In genomic region chr9:35750256-35750531, GRCh38 we compare ENCODE assay signal across 8 cellular contexts. TPM values are rescaled to one million over a fixed set of nuclear protein-coding genes. Genes with fewer than 3 reads are reported as not detected.
DNase-seq lines count a peak whose midpoint lies in the region; ATAC-seq and TF ChIP-seq lines count a peak whose summit lies in the region.

No MANE protein-coding gene starts in this region.

- ATAC-seq in left cardiac atrium (no peak), Right ventricle myocardium inferior (no peak)

- H3K9ac ChIP-seq in mammary epithelial cell (ENCODE audit: insufficient read depth, low read length) = peak overlapping the region; percentile 66
- H3K9ac ChIP-seq in mucosa of rectum (ENCODE audit: low read depth in 1 of 2, low read length in 2 of 2) = peak overlapping the region; percentile 89 to 97

- peak overlapping the region; percentile 87 for H3K4me2 ChIP-seq in mammary epithelial cell (ENCODE audit: insufficient read depth, low read depth, low read length)

- 40% methylated on average over 4 of the region's 4 CpGs for WGBS in mammary epithelial cell (ENCODE audit: low coverage, missing lambda C conversion rate)

- dilution Hi-C loops in mammary epithelial cell (cut with HindIII; ENCODE audit: low sequenced_read_pairs) = no loop called here

- no TSS peak for BruUV-seq in mammary epithelial cell (replicated peaks; lab: Mats Ljungman, UMichigan)

- peaks cover 60% of the 10 kb centered on the region for H3K79me2 ChIP-seq in mammary epithelial cell (ENCODE audit: insufficient read depth, low read length)

- in situ Hi-C loops in mammary epithelial cell (cut with MboI; ENCODE audit: low sequenced_read_pairs in 2 of 2) = no loop called here

- DNase-seq in left cardiac atrium (peak; percentile 42), Right ventricle myocardium inferior (ENCODE audit: missing footprints) (no peak), mammary epithelial cell (no peak), DMS79 treated with DMSO at 0.1 percent for 48 hours (lab: John Stamatoyannopoulos, UW) (no peak), HuH-7 (ENCODE audit: low spot score) (no peak), NCI-H1105 (lab: John Stamatoyannopoulos, UW) (no peak), amygdala (lab: John Stamatoyannopoulos, UW) (no peak)

- H4K20me1 ChIP-seq in mammary epithelial cell (ENCODE audit: insufficient read depth, low read length) = peaks cover 2% of the 10 kb centered on the region

- H3K9me3 ChIP-seq in mammary epithelial cell (replicated peaks; ENCODE audit: insufficient read depth, low read length) (no peaks in the 10 kb centered on the region), mucosa of rectum (ENCODE audit: control insufficient read depth in 2 of 2, low read length in 2 of 2) (no peaks in the 10 kb centered on the region)

- peak overlapping the region; percentile 66 to 83 (median 71) for H3K4me3 ChIP-seq in mammary epithelial cell (replicated peaks in 1 of 3; ENCODE audit: insufficient read depth in 1 of 3, low read depth in 2 of 3, low read length in 3 of 3)
- peak overlapping the region; percentile 94 to 98 for H3K4me3 ChIP-seq in mucosa of rectum (ENCODE audit: low read length in 2 of 2)

- intact Hi-C loops in left cardiac atrium (cut with DNase I) (no loop called here), Right ventricle myocardium inferior (cut with DNase I) (no loop called here), mammary epithelial cell (cut with micrococcal nuclease) (no loop called here)

- H3K27ac ChIP-seq in mammary epithelial cell (ENCODE audit: insufficient read depth, low read depth, low read length) (peak overlapping the region; percentile 50), mucosa of rectum (ENCODE audit: low read depth in 2 of 2, low read length in 2 of 2) (peak overlapping the region; percentile 97)

- H3K36me3 ChIP-seq in mammary epithelial cell (ENCODE audit: insufficient read depth, low read length) = peaks cover 23% of the 10 kb centered on the region
- H3K36me3 ChIP-seq in mucosa of rectum (ENCODE audit: control insufficient read depth in 2 of 2, insufficient read depth in 2 of 2, low read length in 2 of 2) = peaks cover 36 to 39% of the 10 kb centered on the region in 2 donors

- H3K27me3 ChIP-seq in mammary epithelial cell (ENCODE audit: insufficient read depth, low read length) = no peaks in the 10 kb centered on the region
- H3K27me3 ChIP-seq in mucosa of rectum (ENCODE audit: control insufficient read depth in 2 of 2, insufficient read depth in 2 of 2, low read length in 2 of 2) = no peaks in the 10 kb centered on the region

- CTCF ChIA-PET in mammary epithelial cell (lab: Charles Lee; ENCODE audit: low non-redundant PET) = no interaction called here

- H2AFZ ChIP-seq in mammary epithelial cell (ENCODE audit: low read depth, low read length) = peak overlapping the region; percentile 91

- peaks cover 24% of the 10 kb centered on the region for H3K4me1 ChIP-seq in mammary epithelial cell (ENCODE audit: insufficient read depth, low read length)
- peaks cover 24 to 34% of the 10 kb centered on the region in 2 donors for H3K4me1 ChIP-seq in mucosa of rectum (ENCODE audit: control insufficient read depth in 2 of 2, insufficient read depth in 2 of 2, low read length in 2 of 2)

- no peak for TF ChIP-seq CTCF in mammary epithelial cell (conservative IDR thresholded peaks at IDR 0.05 in 1 of 2, IDR thresholded peaks at IDR 0.05 in 1 of 2; ENCODE audit: extremely low read depth in 1 of 2, insufficient read depth in 1 of 2, low read depth in 1 of 2, low read length in 2 of 2)

RNA-seq across cellular contexts. Expression of gene RGP1, which starts 1.1 kb away (rescaled TPM):
- total RNA-seq in left cardiac atrium = 10 to 100 TPM; 23.6 to 34.6 TPM
- total RNA-seq in Right ventricle myocardium inferior = 29.0 TPM
- 10 to 100 TPM; 20.5 to 42.3 TPM for total RNA-seq in mammary epithelial cell
- polyA plus RNA-seq in mammary epithelial cell = 20.1 TPM
- polyA minus RNA-seq in mammary epithelial cell = 45.3 TPM

RNA-seq across cellular contexts. Expression of gene GBA2, which starts 1.2 kb away (rescaled TPM):
- total RNA-seq in left cardiac atrium = 10 to 100 TPM; 92.5 to 97.7 TPM
- 80.2 TPM for total RNA-seq in Right ventricle myocardium inferior
- total RNA-seq in mammary epithelial cell = 10 to 100 TPM; 41.0 to 49.8 TPM
- 30.3 TPM for polyA plus RNA-seq in mammary epithelial cell
- polyA minus RNA-seq in mammary epithelial cell = 32.5 TPM

RNA-seq across cellular contexts. Expression of gene MSMP, which starts 3.9 kb away (rescaled TPM):
- total RNA-seq in left cardiac atrium (not detected), Right ventricle myocardium inferior (not detected), mammary epithelial cell (not detected)
- not detected for polyA plus RNA-seq in mammary epithelial cell
- not detected for polyA minus RNA-seq in mammary epithelial cell

RNA-seq across cellular contexts. Expression of gene CREB3, which starts 17.7 kb away (rescaled TPM):
- total RNA-seq in left cardiac atrium = 10 to 100 TPM; 24.6 to 36.2 TPM
- total RNA-seq in Right ventricle myocardium inferior = 23.5 TPM
- total RNA-seq in mammary epithelial cell = 10 to 100 TPM; 45.4 to 60.8 TPM
- 38.3 TPM for polyA plus RNA-seq in mammary epithelial cell
- 34.8 TPM for polyA minus RNA-seq in mammary epithelial cell

RNA-seq across cellular contexts. Expression of gene TLN1, which starts 18.2 kb away (rescaled TPM):
- 100 to 1,000 TPM; 301 to 324 TPM for total RNA-seq in left cardiac atrium
- 255 TPM for total RNA-seq in Right ventricle myocardium inferior
- total RNA-seq in mammary epithelial cell = 100 to 1,000 TPM; 202 to 213 TPM
- 128 TPM for polyA plus RNA-seq in mammary epithelial cell
- polyA minus RNA-seq in mammary epithelial cell = 264 TPM
